ENCODE assay signal across 1 cellular context in genomic region chr20:37271421-37271768, GRCh38.
TF ChIP-seq lines count a peak whose summit lies in the region.

No MANE protein-coding gene starts in this region.

TF ChIP-seq in GM12878, 131 proteins besides CTCF, POLR2A, EP300 and RAD21:
- TF ChIP-seq CBX3 (IDR thresholded peaks at IDR 0.05; ENCODE audit: borderline replicate concordance, low read depth): no peak
- TF ChIP-seq KDM1A (IDR thresholded peaks at IDR 0.05; ENCODE audit: borderline replicate concordance): no peak
- TF ChIP-seq NBN (IDR thresholded peaks at IDR 0.05): no peak
- no peak for TF ChIP-seq SMARCA5 (IDR thresholded peaks at IDR 0.05)
- TF ChIP-seq SMC3 (IDR thresholded peaks at IDR 0.05; ENCODE audit: borderline replicate concordance, low read length): no peak
- TF ChIP-seq PRDM15 (CRISPR knock-in tag; IDR thresholded peaks at IDR 0.05): no peak
- no peak for TF ChIP-seq MYB (IDR thresholded peaks at IDR 0.05; ENCODE audit: borderline replicate concordance, low read depth, low read length)
- TF ChIP-seq PKNOX1 (IDR thresholded peaks at IDR 0.05): no peak
- no peak for TF ChIP-seq E4F1 (IDR thresholded peaks at IDR 0.05; ENCODE audit: borderline replicate concordance, partially characterized antibody)
- no peak for TF ChIP-seq BCL3 (IDR thresholded peaks at IDR 0.05; ENCODE audit: borderline replicate concordance, insufficient read depth, low read depth, low read length, poor library complexity, severe bottlenecking)
- TF ChIP-seq ZNF24 (IDR thresholded peaks at IDR 0.05): no peak
- TF ChIP-seq TBL1XR1 (IDR thresholded peaks at IDR 0.05; ENCODE audit: low read depth, low read length): no peak
- no peak for TF ChIP-seq SRF (IDR thresholded peaks at IDR 0.05; ENCODE audit: low read depth in 2 of 2, low read length in 2 of 2)
